In genomic region chr15:64003182-64003581, GRCh38 we compare ENCODE assay signal across 23 cellular contexts.
"Had no signal": no experiment of that assay in that cellular context is flagged by ENCODE, and none has a peak within 500 bp of the region (broad histone marks: within the 10 kb centered on the region; RNA-seq: fewer than 3 reads in every experiment).

No MANE protein-coding gene starts in this region.

- H3K9me3 ChIP-seq: esophagus muscularis mucosa, gastroesophageal sphincter, mucosa of descending colon, pancreas, prostate gland, spleen, testis, tibial nerve, upper lobe of right lung, vagina had no signal

- DNase-seq: effector memory CD4-positive, alpha-beta T cell; glutamatergic neuron; immature natural killer cell; mammary epithelial cell; mucosa of descending colon; natural killer cell; nucleus accumbens; pancreas; spleen; stimulated activated CD4-positive, alpha-beta T cell treated with anti-CD3 and anti-CD28 coated beads, Interleukin-15, amount 100 ng/mL, for 24 hours; stimulated activated CD4-positive, alpha-beta T cell treated with anti-CD3 and anti-CD28 coated beads, Interleukin-1b, Interleukin-23, amount 100 ng/mL, for 48 hours; stimulated activated CD4-positive, alpha-beta T cell treated with anti-CD3 and anti-CD28 coated beads, Interleukin-4, amount 100 ng/mL, for 24 hours; testis; upper lobe of right lung had no signal

- H3K27ac Mint-ChIP-seq: natural killer cell; stimulated activated naive CD8-positive, alpha-beta T cell treated with anti-CD3 and anti-CD28 coated beads, Interleukin-15, Interleukin-2, amounts not matched to agents 100 ng/mL and 50 ng/mL, for 24 hours had no signal

- H3K27ac ChIP-seq: esophagus muscularis mucosa, gastroesophageal sphincter, pancreas, prostate gland, testis, upper lobe of right lung, vagina had no signal

- H3K36me3 ChIP-seq: esophagus muscularis mucosa, gastroesophageal sphincter, pancreas, prostate gland, spleen, tibial nerve, upper lobe of right lung, vagina had no signal

- H3K4me3 ChIP-seq: esophagus muscularis mucosa, gastroesophageal sphincter, mucosa of descending colon, pancreas, prostate gland, spleen, testis, tibial nerve, upper lobe of right lung, vagina had no signal

- H3K27me3 ChIP-seq: esophagus muscularis mucosa, pancreas, spleen, testis, tibial nerve, upper lobe of right lung, vagina had no signal

- H3K36me3 Mint-ChIP-seq: natural killer cell had no signal

- ATAC-seq: gastroesophageal sphincter; mucosa of descending colon; natural killer cell; pancreas; sciatic nerve; stimulated activated memory B cell treated with anti-CD40 and anti-IgM and Interleukin-4, amounts not matched to agents 10 μg/mL and 1 μg/mL and 100 μg/mL, for 72 hours; upper lobe of right lung had no signal

- H3K4me1 ChIP-seq: prostate gland had no signal

- H3K9me3 Mint-ChIP-seq: immature natural killer cell; natural killer cell; neural crest cell; stimulated activated memory B cell treated with anti-CD40 and anti-IgM and Interleukin-4, amounts not matched to agents 10 μg/mL and 1 μg/mL and 100 μg/mL, for 72 hours; stimulated activated naive CD8-positive, alpha-beta T cell treated with anti-CD3 and anti-CD28 coated beads, Interleukin-15, Interleukin-2, amounts not matched to agents 100 ng/mL and 50 ng/mL, for 24 hours had no signal
